Comparison of ENCODE assay signal across 21 cellular contexts in the genomic region with DNA sequence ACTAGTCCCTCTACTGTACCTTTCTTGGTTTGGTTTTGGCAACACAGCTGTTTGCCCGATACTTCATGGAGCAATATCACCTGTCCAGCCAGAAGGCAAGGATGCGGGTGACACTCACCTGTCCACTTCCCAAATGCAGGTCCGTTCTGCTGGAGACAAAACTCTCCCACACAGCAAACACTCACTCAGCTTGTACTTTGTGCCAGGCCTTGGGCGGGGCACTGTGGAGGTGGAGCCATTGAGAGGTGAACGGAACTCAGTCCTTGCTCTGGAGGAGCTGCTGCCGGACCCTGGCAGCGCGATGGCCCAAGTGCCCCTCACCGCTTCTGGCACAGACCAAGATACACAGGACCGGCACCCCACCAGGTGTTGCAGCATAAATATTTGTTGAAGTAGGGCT. TPM values are rescaled to one million over a fixed set of nuclear protein-coding genes. Genes with fewer than 3 reads are reported as not detected.
DNase-seq lines count a peak whose midpoint lies in the region; ATAC-seq, FAIRE-seq and TF ChIP-seq lines count a peak whose summit lies in the region.
"Had no signal": no experiment of that assay in that cellular context is flagged by ENCODE, and none has a peak within 500 bp of the region (broad histone marks: within the 10 kb centered on the region; RNA-seq: fewer than 3 reads in every experiment).

No MANE protein-coding gene starts in this region.

- H3K79me2 ChIP-seq in PC-3 (ENCODE audit: low read length) (no peaks in the 10 kb centered on the region), trophoblast cell (ENCODE audit: control insufficient read depth, insufficient read depth, low read length, poor library complexity) (no peaks in the 10 kb centered on the region)

- no peak overlapping the region for H4K8ac ChIP-seq in trophoblast cell (ENCODE audit: low read depth, low read length)

- H2AFZ ChIP-seq in PC-3 (ENCODE audit: low read length): peak overlapping the region; percentile 28
- H2AFZ ChIP-seq in trophoblast cell (ENCODE audit: insufficient read depth, low read length, poor library complexity): no peak overlapping the region

- no peak overlapping the region for H2BK5ac ChIP-seq in trophoblast cell (ENCODE audit: low read depth, low read length, poor library complexity)

- H3K4me1 ChIP-seq in A549 (peaks cover 10% of the 10 kb centered on the region; the same call in 2 of the 3 replicates), PC-3 (ENCODE audit: insufficient read depth, low read length) (no peaks in the 10 kb centered on the region), trophoblast cell (ENCODE audit: control insufficient read depth in 1 of 2, insufficient read depth in 2 of 2, low read length in 2 of 2) (peaks cover 0 to 4% of the 10 kb centered on the region in 2 experiments)
- H3K4me1 ChIP-seq: SJCRH30 had no signal

- H3K36me3 ChIP-seq in PC-3 (ENCODE audit: low read depth, low read length): no peaks in the 10 kb centered on the region
- no peaks in the 10 kb centered on the region for H3K36me3 ChIP-seq in trophoblast cell (ENCODE audit: control insufficient read depth in 1 of 2, insufficient read depth in 2 of 2, low read length in 2 of 2)
- H3K36me3 ChIP-seq: SJCRH30 had no signal

- no peak overlapping the region for H3K4me3 ChIP-seq in A549
- H3K4me3 ChIP-seq in PC-3 (ENCODE audit: low read length): no peak overlapping the region
- H3K4me3 ChIP-seq in trophoblast cell (ENCODE audit: low read depth, low read length): no peak overlapping the region
- H3K4me3 ChIP-seq: SJCRH30 had no signal

- H4K12ac ChIP-seq in trophoblast cell (ENCODE audit: low read depth, low read length): no peak overlapping the region

- H3K23ac ChIP-seq in trophoblast cell (ENCODE audit: low read length): no peak overlapping the region

- DNase-seq in A549 (ENCODE audit: low read depth in 1 of 2, low spot score in 1 of 2): no peak
- no peak for DNase-seq in PC-3
- DNase-seq in left lobe of liver (ENCODE audit: low spot score): peak; percentile 70
- peak; percentile 61 to 78 for DNase-seq in trophoblast cell
- no peak for DNase-seq in NOMO-1 (lab: John Stamatoyannopoulos, UW; ENCODE audit: unreplicated experiment in 2 of 2)
- no peak for DNase-seq in HT-29 (ENCODE audit: low spot score)
- DNase-seq in erythroblast (lab: John Stamatoyannopoulos, UW): no peak
- no peak for DNase-seq in NCI-H774 (lab: John Stamatoyannopoulos, UW)
- DNase-seq: CD4-positive, alpha-beta memory T cell; DMS79; H9; HFFc6; NCI-H1092 treated with DMSO at 0.1 percent for 48 hours; NCI-H1436 treated with DMSO at 0.1 percent for 48 hours; NCI-H1930; NCI-H226; NCI-H524; SJCRH30; T-cell had no signal

- no peak overlapping the region for H3K14ac ChIP-seq in trophoblast cell (ENCODE audit: low read length)

- TF ChIP-seq CTCF in A549 (IDR thresholded peaks at IDR 0.05) (no peak), PC-3 (conservative IDR thresholded peaks at IDR 0.05; ENCODE audit: low read depth, low read length) (no peak)

- POLR2A ChIA-PET in A549 (lab: Yijun Ruan, JAX) (no interaction called here), PC-3 (lab: Charles Lee; ENCODE audit: unreplicated experiment) (no interaction called here)

- no peaks in the 10 kb centered on the region for H3K9me2 ChIP-seq in PC-3 (replicated peaks; ENCODE audit: low read length)

- FAIRE-seq in A549 (lab: Jason Lieb, UNC): peak; percentile 72
- FAIRE-seq: RCC 7860 had no signal

- no peak for TF ChIP-seq EP300 in A549 (IDR thresholded peaks at IDR 0.05)

- no peak overlapping the region for H3K18ac ChIP-seq in trophoblast cell (ENCODE audit: low read length)

- H4K91ac ChIP-seq in trophoblast cell (ENCODE audit: low read depth, low read length): no peak overlapping the region

- no peak overlapping the region for H2BK120ac ChIP-seq in trophoblast cell (ENCODE audit: insufficient read depth, low read length, poor library complexity)

- H3K27ac ChIP-seq in A549 (peak overlapping the region in 1 of 2 experiments; percentile 17; a peak in 1 of 6 replicates), PC-3 (ENCODE audit: low read length) (no peak overlapping the region), trophoblast cell (ENCODE audit: low read depth, low read length) (no peak overlapping the region)
- H3K27ac ChIP-seq: KMS-11, SJCRH30 had no signal

- no peaks in the 10 kb centered on the region for H4K20me1 ChIP-seq in PC-3 (ENCODE audit: low read length)

- H3K4me2 ChIP-seq in A549: no peak overlapping the region
- peak overlapping the region; percentile 34; the same call in 1 of the 2 replicates for H3K4me2 ChIP-seq in PC-3 (ENCODE audit: low read length)
- H3K4me2 ChIP-seq in trophoblast cell (ENCODE audit: low read length): no peak overlapping the region
- H3K4me2 ChIP-seq: KMS-11 had no signal

- TF ChIP-seq POLR2A in A549 (IDR thresholded peaks at IDR 0.05; ENCODE audit: low read length) (no peak), erythroblast (IDR thresholded peaks at IDR 0.05; ENCODE audit: low read length) (no peak)

- no peaks in the 10 kb centered on the region for H3K27me3 ChIP-seq in PC-3 (ENCODE audit: low read length)
- no peaks in the 10 kb centered on the region for H3K27me3 ChIP-seq in trophoblast cell (ENCODE audit: insufficient read depth, low read length)
- H3K27me3 ChIP-seq: SJCRH30 had no signal

- H3K79me1 ChIP-seq in trophoblast cell (ENCODE audit: low read length): no peaks in the 10 kb centered on the region

- intact Hi-C loops in PC-3 (cut with micrococcal nuclease): no loop called here

- H2BK12ac ChIP-seq in trophoblast cell (ENCODE audit: low read length): no peak overlapping the region

- 79% methylated on average over 10 of the region's 10 CpGs for WGBS in A549 (ENCODE audit: missing lambda C conversion rate)
- WGBS in trophoblast cell (ENCODE audit: extremely low coverage, insufficient coverage, insufficient read length): no CpG with 5 or more reads among the region's 10 CpGs

- H3K9ac ChIP-seq in PC-3 (ENCODE audit: low read length) (no peak overlapping the region), trophoblast cell (ENCODE audit: low read length) (no peak overlapping the region)
- H3K9ac ChIP-seq: KMS-11 had no signal

- peak in 1 of 2 experiments; percentile 47; a peak in 2 of 6 replicates for ATAC-seq in A549
- peak; percentile 27 for ATAC-seq in PC-3
- ATAC-seq in left lobe of liver: peak; percentile 85
- ATAC-seq: T-cell had no signal

- no TSS peak for BruUV-seq in PC-3 (replicated peaks; lab: Mats Ljungman, UMichigan)

- no peaks in the 10 kb centered on the region for H3F3A ChIP-seq in PC-3 (ENCODE audit: low read length, unreplicated experiment)

- H3K9me3 ChIP-seq in A549: no peaks in the 10 kb centered on the region
- H3K9me3 ChIP-seq in PC-3 (ENCODE audit: low read length): no peaks in the 10 kb centered on the region
- H3K9me3 ChIP-seq in trophoblast cell (ENCODE audit: insufficient read depth, low read depth, low read length): no peaks in the 10 kb centered on the region
- H3K9me3 ChIP-seq: SJCRH30 had no signal

- TF ChIP-seq RAD21 in A549 (conservative IDR thresholded peaks at IDR 0.05 in 1 of 2, IDR thresholded peaks at IDR 0.05 in 1 of 2): no peak

- H2AK5ac ChIP-seq in trophoblast cell (ENCODE audit: low read length): no peak overlapping the region

- CTCF ChIA-PET in A549 (lab: Yijun Ruan, JAX): interaction anchor here (1.3 kb wide), 1 partner anchor 195 kb away, joined by 4 read pairs; no protein-coding TSS in a partner anchor
- CTCF ChIA-PET in PC-3 (lab: Charles Lee): no interaction called here

- no peak overlapping the region for H3K4ac ChIP-seq in trophoblast cell (ENCODE audit: low read depth, low read length)

TF ChIP-seq in A549, 52 proteins besides CTCF, POLR2A, EP300 and RAD21:
- no peak for TF ChIP-seq PHF8 (IDR thresholded peaks at IDR 0.05; ENCODE audit: borderline replicate concordance, low read depth)
- TF ChIP-seq KDM1A (IDR thresholded peaks at IDR 0.05; ENCODE audit: low read depth): no peak
- TF ChIP-seq HOXA7 (CRISPR knock-in tag; IDR thresholded peaks at IDR 0.05): no peak
- TF ChIP-seq, protein P1, sequence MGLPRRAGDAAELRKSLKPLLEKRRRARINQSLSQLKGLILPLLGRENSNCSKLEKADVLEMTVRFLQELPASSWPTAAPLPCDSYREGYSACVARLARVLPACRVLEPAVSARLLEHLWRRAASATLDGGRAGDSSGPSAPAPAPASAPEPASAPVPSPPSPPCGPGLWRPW (IDR thresholded peaks at IDR 0.05): no peak
- TF ChIP-seq KDM5A (IDR thresholded peaks at IDR 0.05): no peak
- no peak for TF ChIP-seq ZFP36 (IDR thresholded peaks at IDR 0.05; ENCODE audit: borderline replicate concordance, partially characterized antibody)
- no peak for TF ChIP-seq TP53 (CRISPR knock-in tag; IDR thresholded peaks at IDR 0.05)
- no peak for TF ChIP-seq EHF (CRISPR knock-in tag; IDR thresholded peaks at IDR 0.05)
- no peak for TF ChIP-seq ESRRA (IDR thresholded peaks at IDR 0.05; ENCODE audit: borderline replicate concordance, low read length)
- no peak for TF ChIP-seq MAZ (IDR thresholded peaks at IDR 0.05; ENCODE audit: borderline replicate concordance, low read depth, low read length)

RNA-seq across cellular contexts. Expression of a gene that starts 15.3 kb away (rescaled TPM):
- polyA plus RNA-seq in A549 (2011; rRNA removed): 110 and 142 TPM in 2 replicates
- 27.0 and 27.1 TPM in 2 replicates for polyA plus RNA-seq in A549 (2012; cell fraction: cytosol; rRNA removed)
- polyA plus RNA-seq in A549 (2012; cell fraction: nucleus; rRNA removed): 6.8 and 14.5 TPM in 2 replicates
- 94.6 to 121 TPM (median 104 TPM) in 3 replicates for polyA plus RNA-seq in A549 (2017; fragmentation: RNase III; extraction: RNeasy Plus Mini Kit Qiagen cat#74134 plus additional on column Dnase treatment)
- polyA minus RNA-seq in A549 (2011; rRNA and poly(A)+ RNA removed): 34.7 and 37.6 TPM in 2 replicates
- 57.2 and 95.0 TPM in 2 replicates for total RNA-seq in PC-3 (2014; rRNA removed)
- total RNA-seq in left lobe of liver: 33.0 TPM
- polyA plus RNA-seq in trophoblast cell (2013): 225 and 235 TPM in 2 replicates
- 26.7 and 33.0 TPM in 2 replicates for total RNA-seq in HT-29 (2014; rRNA removed; shearing (Covaris generic))

Comparison
In these comparisons a context has a peak if more than half of its experiments do, and no peak if none do; other contexts are left out.
1. DNase-seq: peak in left lobe of liver (single experiment) and trophoblast cell (2 of 2); none in A549 (0 of 2), PC-3 (single experiment), NOMO-1 (0 of 2), HT-29 (single experiment), erythroblast (0 of 2) and NCI-H774 (single experiment).